In the genomic region with DNA sequence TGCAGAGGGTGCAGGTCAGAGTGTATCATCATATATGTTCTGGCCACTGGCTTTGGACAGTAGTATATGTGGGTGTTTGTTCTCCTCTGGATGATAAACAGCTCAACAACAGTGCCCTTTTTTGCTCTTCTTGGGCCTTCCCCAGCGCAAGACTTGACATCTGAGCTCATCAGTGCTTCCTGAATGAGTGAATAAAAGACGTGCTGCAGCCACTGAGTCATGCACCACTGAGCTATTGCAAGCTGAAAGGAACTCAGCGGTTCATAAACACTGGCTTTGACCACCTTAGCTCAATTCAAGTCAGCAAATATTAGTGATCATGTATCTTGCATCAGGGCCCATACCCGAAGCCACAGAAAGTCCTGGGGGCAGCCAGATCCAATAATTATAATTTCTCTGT, we compare ENCODE assay signal across 12 cellular contexts.
DNase-seq lines count a peak whose midpoint lies in the region; ATAC-seq and TF ChIP-seq lines count a peak whose summit lies in the region.
"Had no signal": no experiment of that assay in that cellular context is flagged by ENCODE, and none has a peak within 500 bp of the region (broad histone marks: within the 10 kb centered on the region; RNA-seq: fewer than 3 reads in every experiment).

No MANE protein-coding gene starts in this region.

- no peak overlapping the region for H3K18ac ChIP-seq in trophoblast cell (ENCODE audit: low read length)

- H3K4ac ChIP-seq in trophoblast cell (ENCODE audit: low read depth, low read length): no peak overlapping the region

- peak overlapping the region; percentile 47 for H2AK5ac ChIP-seq in trophoblast cell (ENCODE audit: low read length)

- DNase-seq in T-helper 2 cell treated with Interferon-gamma antibody and Interleukin-4, amounts not matched to agents 5 μg/mL and 100 μg/mL, for 36 hours (ENCODE audit: low spot score): peak; percentile 21
- DNase-seq in T-helper 2 cell: no peak
- DNase-seq in astrocyte of the hippocampus (ENCODE audit: low read depth, low spot score): peak; percentile 77
- no peak for DNase-seq in trophoblast cell
- DNase-seq in cerebellum (ENCODE audit: low spot score): no peak
- no peak for DNase-seq in colonic mucosa
- DNase-seq: activated naive CD4-positive, alpha-beta T cell; left ventricle myocardium inferior had no signal

- H3K4me3 ChIP-seq in trophoblast cell (ENCODE audit: low read depth, low read length) (no peak overlapping the region), colonic mucosa (no peak overlapping the region)
- H3K4me3 ChIP-seq: left ventricle myocardium inferior had no signal

- H3K27ac ChIP-seq in trophoblast cell (ENCODE audit: low read depth, low read length): no peak overlapping the region
- H3K27ac ChIP-seq in colonic mucosa: no peak overlapping the region
- H3K27ac ChIP-seq: left ventricle myocardium inferior had no signal

- H3K79me2 ChIP-seq in trophoblast cell (ENCODE audit: control insufficient read depth, insufficient read depth, low read length, poor library complexity): no peaks in the 10 kb centered on the region

- no CpG with 5 or more reads among the region's 4 CpGs for WGBS in trophoblast cell (ENCODE audit: extremely low coverage, insufficient coverage, insufficient read length)

- no peaks in the 10 kb centered on the region for H3K36me3 ChIP-seq in trophoblast cell (ENCODE audit: control insufficient read depth in 1 of 2, insufficient read depth in 2 of 2, low read length in 2 of 2)
- no peaks in the 10 kb centered on the region for H3K36me3 ChIP-seq in colonic mucosa
- H3K36me3 ChIP-seq: left ventricle myocardium inferior had no signal

- H3K4me2 ChIP-seq in trophoblast cell (ENCODE audit: low read length): no peak overlapping the region

- H3K36me3 Mint-ChIP-seq in T-helper 2 cell treated with Interferon-gamma antibody and Interleukin-4, amounts not matched to agents 5 μg/mL and 100 μg/mL, for 36 hours (ENCODE audit: low read depth): no peaks in the 10 kb centered on the region
- H3K36me3 Mint-ChIP-seq: IgD-negative memory B cell had no signal

- H2BK5ac ChIP-seq in trophoblast cell (ENCODE audit: low read depth, low read length, poor library complexity): no peak overlapping the region

- peaks cover 7% of the 10 kb centered on the region for H3K79me1 ChIP-seq in trophoblast cell (ENCODE audit: low read length)

- no peak overlapping the region for H2BK120ac ChIP-seq in trophoblast cell (ENCODE audit: insufficient read depth, low read length, poor library complexity)

- H3K4me1 ChIP-seq in trophoblast cell (ENCODE audit: control insufficient read depth in 1 of 2, insufficient read depth in 2 of 2, low read length in 2 of 2): peaks cover 10 to 29% of the 10 kb centered on the region in 2 experiments
- peaks cover 10% of the 10 kb centered on the region for H3K4me1 ChIP-seq in colonic mucosa
- H3K4me1 ChIP-seq: left ventricle myocardium inferior had no signal

- peaks cover 16% of the 10 kb centered on the region for H3K27me3 Mint-ChIP-seq in T-helper 2 cell treated with Interferon-gamma antibody and Interleukin-4, amounts not matched to agents 5 μg/mL and 100 μg/mL, for 36 hours (ENCODE audit: low read depth)

- ATAC-seq in HG03064 (IDR thresholded peaks at IDR 0.05; ENCODE audit: low read depth, unreplicated experiment) (peak; percentile 67), HG03521 (IDR thresholded peaks at IDR 0.05; ENCODE audit: unreplicated experiment) (no peak)
- ATAC-seq: Panc1 had no signal

- H4K8ac ChIP-seq in trophoblast cell (ENCODE audit: low read depth, low read length): no peak overlapping the region

- no peak overlapping the region for H2AFZ ChIP-seq in trophoblast cell (ENCODE audit: insufficient read depth, low read length, poor library complexity)

- H4K91ac ChIP-seq in trophoblast cell (ENCODE audit: low read depth, low read length): peak overlapping the region; percentile 11

- no peaks in the 10 kb centered on the region for H3K27me3 ChIP-seq in trophoblast cell (ENCODE audit: insufficient read depth, low read length)
- no peaks in the 10 kb centered on the region for H3K27me3 ChIP-seq in colonic mucosa

- no peak overlapping the region for H3K4me3 Mint-ChIP-seq in T-helper 2 cell treated with Interferon-gamma antibody and Interleukin-4, amounts not matched to agents 5 μg/mL and 100 μg/mL, for 36 hours

- no peaks in the 10 kb centered on the region for H3K9me3 ChIP-seq in trophoblast cell (ENCODE audit: insufficient read depth, low read depth, low read length)
- no peaks in the 10 kb centered on the region for H3K9me3 ChIP-seq in colonic mucosa
- H3K9me3 ChIP-seq: left ventricle myocardium inferior had no signal

- H4K12ac ChIP-seq in trophoblast cell (ENCODE audit: low read depth, low read length): no peak overlapping the region

- peaks cover 8% of the 10 kb centered on the region for H3K4me1 Mint-ChIP-seq in T-helper 2 cell treated with Interferon-gamma antibody and Interleukin-4, amounts not matched to agents 5 μg/mL and 100 μg/mL, for 36 hours (ENCODE audit: low read depth)

- H3K23ac ChIP-seq in trophoblast cell (ENCODE audit: low read length): no peak overlapping the region

- H3K9me3 Mint-ChIP-seq in T-helper 2 cell treated with Interferon-gamma antibody and Interleukin-4, amounts not matched to agents 5 μg/mL and 100 μg/mL, for 36 hours: no peaks in the 10 kb centered on the region
- H3K9me3 Mint-ChIP-seq: IgD-negative memory B cell had no signal

- no peak for TF ChIP-seq CTCF in colonic mucosa (IDR thresholded peaks at IDR 0.05)

- H3K27ac Mint-ChIP-seq in T-helper 2 cell treated with Interferon-gamma antibody and Interleukin-4, amounts not matched to agents 5 μg/mL and 100 μg/mL, for 36 hours: no peak overlapping the region
- H3K27ac Mint-ChIP-seq: IgD-negative memory B cell had no signal

- intact Hi-C loops in colonic mucosa (cut with DNase I): no loop called here

- H3K9ac ChIP-seq in trophoblast cell (ENCODE audit: low read length) (no peak overlapping the region), colonic mucosa (ENCODE audit: low read depth in 2 of 2, low read length in 2 of 2) (no peak overlapping the region)

- no peak overlapping the region for H3K14ac ChIP-seq in trophoblast cell (ENCODE audit: low read length)

- no peak overlapping the region for H2BK12ac ChIP-seq in trophoblast cell (ENCODE audit: low read length)

Comparison
In these comparisons a context has a peak if more than half of its experiments do, and no peak if none do; other contexts are left out.
1. DNase-seq: peak in T-helper 2 cell treated with Interferon-gamma antibody and Interleukin-4, amounts not matched to agents 5 μg/mL and 100 μg/mL, for 36 hours (single experiment) and astrocyte of the hippocampus (single experiment); none in T-helper 2 cell (0 of 5), trophoblast cell (0 of 2), cerebellum (single experiment) and colonic mucosa (single experiment).